Comparison of ENCODE assay signal across 8 cellular contexts in the genomic region with DNA sequence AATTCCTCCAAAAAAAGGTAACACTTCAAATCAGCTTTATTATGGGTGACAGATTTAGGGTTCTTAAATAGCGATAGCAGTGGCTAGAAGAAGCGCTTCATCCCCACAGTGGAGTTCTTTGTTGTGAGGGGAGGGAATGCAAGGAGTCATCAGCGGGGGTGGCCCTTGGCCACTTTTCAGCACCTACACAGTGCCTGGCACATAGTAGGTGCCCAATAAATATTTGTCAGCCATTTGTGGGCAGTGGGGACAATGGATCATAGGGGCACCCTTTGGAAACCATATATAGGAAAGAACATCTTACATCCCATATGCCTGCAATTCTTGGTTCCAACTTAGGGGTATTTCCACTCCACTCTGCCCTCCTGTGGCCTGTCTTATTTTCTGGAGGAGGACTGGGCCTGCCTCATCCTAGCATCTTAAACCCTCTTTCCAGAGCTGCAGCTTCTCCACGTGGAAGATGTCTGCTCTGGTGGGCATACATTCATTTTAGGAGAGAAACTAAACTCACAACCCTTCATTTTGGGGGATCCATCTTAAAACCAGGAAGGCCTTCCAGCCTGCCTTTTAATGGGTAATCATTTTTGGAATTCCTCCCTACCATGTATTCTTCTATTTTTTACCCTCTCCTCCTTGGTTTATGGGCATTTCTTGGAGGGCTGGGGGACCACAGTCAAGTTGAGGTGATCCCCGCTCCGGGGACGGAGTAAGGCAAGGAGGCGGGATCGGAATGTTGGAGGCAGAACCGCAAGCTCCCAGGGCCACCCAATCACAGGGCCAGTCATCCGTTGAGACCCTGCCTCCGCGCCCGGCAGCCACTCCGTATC. TPM values are rescaled to one million over a fixed set of nuclear protein-coding genes. Genes with fewer than 3 reads are reported as not detected.
DNase-seq lines count a peak whose midpoint lies in the region; ATAC-seq and TF ChIP-seq lines count a peak whose summit lies in the region.

No MANE protein-coding gene starts in this region.

- H3K9ac ChIP-seq in iPS-20b (ENCODE audit: low read depth, low read length), result peak overlapping the region; percentile 96; the same call in 1 of the 2 replicates

- peak overlapping the region; percentile 99 for H3K27ac ChIP-seq in CD8-positive, alpha-beta memory T cell (ENCODE audit: low read depth, low read length)
- peak overlapping the region; percentile 95 for H3K27ac ChIP-seq in iPS-20b (ENCODE audit: low read length)

- POLR2A ChIA-PET in CD8-positive, alpha-beta memory T cell (lab: Charles Lee), result interaction anchor here (0.5 to 1.9 kb wide), 13 partner anchors 10 to 1731 kb away, joined by 3 to 34 read pairs (median 4); partner anchors contain the start of genes AGPAT1, ATF6B, FKBPL and NELFE

- H3K4me1 ChIP-seq in CD8-positive, alpha-beta memory T cell (ENCODE audit: insufficient read depth, low read length), result peaks cover 34% of the 10 kb centered on the region
- peaks cover 24% of the 10 kb centered on the region; the same call in 1 of the 2 replicates for H3K4me1 ChIP-seq in iPS-20b (ENCODE audit: insufficient read depth, low read length)

- peak overlapping the region; percentile 97 to 100 (median 100) for H3K27ac Mint-ChIP-seq in CD8-positive, alpha-beta memory T cell
- H3K27ac Mint-ChIP-seq in stimulated activated memory B cell treated with anti-CD40 and anti-IgM and Interleukin-4, amounts not matched to agents 10 μg/mL and 1 μg/mL and 100 μg/mL, for 72 hours, result peak overlapping the region; percentile 98

- no peak for ATAC-seq in stimulated activated memory B cell treated with anti-CD40 and anti-IgM and Interleukin-4, amounts not matched to agents 10 μg/mL and 1 μg/mL and 100 μg/mL, for 72 hours

- DNase-seq in CD8-positive, alpha-beta memory T cell, result no peak
- peak; percentile 23 for DNase-seq in NCI-H446 treated with DMSO at 0.1 percent for 48 hours (lab: John Stamatoyannopoulos, UW)
- DNase-seq in amniotic epithelial cell (ENCODE audit: low read depth), result peak; percentile 63
- DNase-seq in NCI-H1694 treated with DMSO at 0.1 percent for 48 hours (lab: John Stamatoyannopoulos, UW), result no peak
- DNase-seq in NCI-H2081 treated with DMSO at 0.1 percent for 48 hours (lab: John Stamatoyannopoulos, UW), result no peak

- H3K4me3 Mint-ChIP-seq in CD8-positive, alpha-beta memory T cell, result peak overlapping the region; percentile 92 to 100 (median 96)
- H3K4me3 Mint-ChIP-seq in stimulated activated memory B cell treated with anti-CD40 and anti-IgM and Interleukin-4, amounts not matched to agents 10 μg/mL and 1 μg/mL and 100 μg/mL, for 72 hours, result peak overlapping the region; percentile 98

- no peaks in the 10 kb centered on the region for H3K27me3 ChIP-seq in CD8-positive, alpha-beta memory T cell (ENCODE audit: insufficient read depth, low read length, poor library complexity, severe bottlenecking)
- no peaks in the 10 kb centered on the region for H3K27me3 ChIP-seq in iPS-20b (ENCODE audit: insufficient read depth, low read length)

- no peaks in the 10 kb centered on the region for H3K9me3 ChIP-seq in CD8-positive, alpha-beta memory T cell (ENCODE audit: low read length)
- no peaks in the 10 kb centered on the region for H3K9me3 ChIP-seq in iPS-20b (ENCODE audit: insufficient read depth, low read depth, low read length)

- H3K36me3 ChIP-seq in CD8-positive, alpha-beta memory T cell (ENCODE audit: insufficient read depth, low read length), result peaks cover 5% of the 10 kb centered on the region
- no peaks in the 10 kb centered on the region for H3K36me3 ChIP-seq in iPS-20b (ENCODE audit: insufficient read depth, low read depth, low read length)

- CTCF ChIA-PET in CD8-positive, alpha-beta memory T cell (lab: Charles Lee), result interaction anchor here (0.9 to 2.2 kb wide), 16 partner anchors 12 to 644 kb away, joined by 3 to 19 read pairs (median 5); partner anchors contain the start of genes AGPAT1, ATF6B, FKBPL and TAP2

- H3K4me1 Mint-ChIP-seq in CD8-positive, alpha-beta memory T cell, result peaks cover 33 to 50% (median 33%) of the 10 kb centered on the region in 3 donors
- H3K4me1 Mint-ChIP-seq in stimulated activated memory B cell treated with anti-CD40 and anti-IgM and Interleukin-4, amounts not matched to agents 10 μg/mL and 1 μg/mL and 100 μg/mL, for 72 hours, result peaks cover 48% of the 10 kb centered on the region

- peak overlapping the region; percentile 78 for H3K4me3 ChIP-seq in CD8-positive, alpha-beta memory T cell (ENCODE audit: low read length)
- H3K4me3 ChIP-seq in iPS-20b (ENCODE audit: low read length), result peak overlapping the region; percentile 83

- in situ Hi-C loops in GM18951 (cut with MboI; ENCODE audit: low sequenced_read_pairs, unreplicated experiment), result no loop called here

- no peaks in the 10 kb centered on the region for H3K9me3 Mint-ChIP-seq in CD8-positive, alpha-beta memory T cell
- no peaks in the 10 kb centered on the region for H3K9me3 Mint-ChIP-seq in stimulated activated memory B cell treated with anti-CD40 and anti-IgM and Interleukin-4, amounts not matched to agents 10 μg/mL and 1 μg/mL and 100 μg/mL, for 72 hours

- peak; percentile 48 for TF ChIP-seq POLR2A in GM18951 (IDR thresholded peaks at IDR 0.05; ENCODE audit: extremely low read depth, insufficient read depth, insufficient read length)

- peaks cover 0 to 35% (median 8%) of the 10 kb centered on the region in 3 donors for H3K36me3 Mint-ChIP-seq in CD8-positive, alpha-beta memory T cell
- H3K36me3 Mint-ChIP-seq in stimulated activated memory B cell treated with anti-CD40 and anti-IgM and Interleukin-4, amounts not matched to agents 10 μg/mL and 1 μg/mL and 100 μg/mL, for 72 hours, result peaks cover 13% of the 10 kb centered on the region

- H3K27me3 Mint-ChIP-seq in CD8-positive, alpha-beta memory T cell, result peaks cover 2% of the 10 kb centered on the region in 2 donors
- H3K27me3 Mint-ChIP-seq in stimulated activated memory B cell treated with anti-CD40 and anti-IgM and Interleukin-4, amounts not matched to agents 10 μg/mL and 1 μg/mL and 100 μg/mL, for 72 hours, result no peaks in the 10 kb centered on the region

RNA-seq across cellular contexts. Expression of gene GPSM3, which starts 2.6 kb away (rescaled TPM):
- 10 to 100 TPM; 82.0 to 89.5 TPM for total RNA-seq in CD8-positive, alpha-beta memory T cell
- 136 TPM for polyA plus RNA-seq in CD8-positive, alpha-beta memory T cell

RNA-seq across cellular contexts. Expression of gene PBX2, which starts 5.0 kb away (rescaled TPM):
- total RNA-seq in CD8-positive, alpha-beta memory T cell, result 10 to 100 TPM; 63.5 to 69.4 TPM
- polyA plus RNA-seq in CD8-positive, alpha-beta memory T cell, result 2.2 TPM

RNA-seq across cellular contexts. Expression of gene AGER, which starts 11.0 kb away (rescaled TPM):
- total RNA-seq in CD8-positive, alpha-beta memory T cell, result 10 to 100 TPM; 11.9 to 12.5 TPM
- not detected for polyA plus RNA-seq in CD8-positive, alpha-beta memory T cell

RNA-seq across cellular contexts. Expression of gene RNF5, which starts 16.8 kb away (rescaled TPM):
- total RNA-seq in CD8-positive, alpha-beta memory T cell, result 10 to 100 TPM; 52.7 to 52.9 TPM
- polyA plus RNA-seq in CD8-positive, alpha-beta memory T cell, result 110 TPM

RNA-seq across cellular contexts. Expression of gene AGPAT1, which starts 19.2 kb away (rescaled TPM):
- 10 to 100 TPM; 42.5 to 42.6 TPM for total RNA-seq in CD8-positive, alpha-beta memory T cell
- polyA plus RNA-seq in CD8-positive, alpha-beta memory T cell, result 23.5 TPM

Comparison
In these comparisons a context has a peak if more than half of its experiments do, and no peak if none do; other contexts are left out.
1. DNase-seq: peak in NCI-H446 treated with DMSO at 0.1 percent for 48 hours (single experiment) and amniotic epithelial cell (single experiment); none in CD8-positive, alpha-beta memory T cell (0 of 5), NCI-H1694 treated with DMSO at 0.1 percent for 48 hours (single experiment) and NCI-H2081 treated with DMSO at 0.1 percent for 48 hours (single experiment).